Comparison of ENCODE assay signal across 1 cellular context in genomic region chr1:18902523-18903312, GRCh38.
A peak's percentile ranks its signal among the peaks of the same experiment; 100 is the strongest.
TF ChIP-seq lines count a peak whose summit lies in the region.

A gene with protein sequence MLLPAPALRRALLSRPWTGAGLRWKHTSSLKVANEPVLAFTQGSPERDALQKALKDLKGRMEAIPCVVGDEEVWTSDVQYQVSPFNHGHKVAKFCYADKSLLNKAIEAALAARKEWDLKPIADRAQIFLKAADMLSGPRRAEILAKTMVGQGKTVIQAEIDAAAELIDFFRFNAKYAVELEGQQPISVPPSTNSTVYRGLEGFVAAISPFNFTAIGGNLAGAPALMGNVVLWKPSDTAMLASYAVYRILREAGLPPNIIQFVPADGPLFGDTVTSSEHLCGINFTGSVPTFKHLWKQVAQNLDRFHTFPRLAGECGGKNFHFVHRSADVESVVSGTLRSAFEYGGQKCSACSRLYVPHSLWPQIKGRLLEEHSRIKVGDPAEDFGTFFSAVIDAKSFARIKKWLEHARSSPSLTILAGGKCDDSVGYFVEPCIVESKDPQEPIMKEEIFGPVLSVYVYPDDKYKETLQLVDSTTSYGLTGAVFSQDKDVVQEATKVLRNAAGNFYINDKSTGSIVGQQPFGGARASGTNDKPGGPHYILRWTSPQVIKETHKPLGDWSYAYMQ (minus strand): TSS chr1:18902555. CDS start chr1:18902523, 32 bp downstream.

TF ChIP-seq in HepG2, 621 proteins besides CTCF, POLR2A, EP300 and RAD21 (continued from another document and continues in another):
- no peak for TF ChIP-seq GPN1 (CRISPR knock-in tag; IDR thresholded peaks at IDR 0.05; ENCODE audit: borderline replicate concordance)
- TF ChIP-seq, protein P1, sequence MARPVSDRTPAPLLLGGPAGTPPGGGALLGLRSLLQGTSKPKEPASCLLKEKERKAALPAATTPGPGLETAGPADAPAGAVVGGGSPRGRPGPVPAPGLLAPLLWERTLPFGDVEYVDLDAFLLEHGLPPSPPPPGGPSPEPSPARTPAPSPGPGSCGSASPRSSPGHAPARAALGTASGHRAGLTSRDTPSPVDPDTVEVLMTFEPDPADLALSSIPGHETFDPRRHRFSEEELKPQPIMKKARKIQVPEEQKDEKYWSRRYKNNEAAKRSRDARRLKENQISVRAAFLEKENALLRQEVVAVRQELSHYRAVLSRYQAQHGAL (CRISPR knock-in tag; IDR thresholded peaks at IDR 0.05; ENCODE audit: not compliant biosample characterization): no peak
- 0 out of 2 replicates have a peak, but pooled peaks have one; percentile 48 for TF ChIP-seq NFIC (IDR thresholded peaks at IDR 0.05; ENCODE audit: low read length)
- TF ChIP-seq RELA (CRISPR knock-in tag; IDR thresholded peaks at IDR 0.05): no peak
- 0 out of 2 replicates have a peak, but pooled peaks have one; percentile 26 for TF ChIP-seq ZNF576 (CRISPR knock-in tag; IDR thresholded peaks at IDR 0.05)
- TF ChIP-seq, protein P2, sequence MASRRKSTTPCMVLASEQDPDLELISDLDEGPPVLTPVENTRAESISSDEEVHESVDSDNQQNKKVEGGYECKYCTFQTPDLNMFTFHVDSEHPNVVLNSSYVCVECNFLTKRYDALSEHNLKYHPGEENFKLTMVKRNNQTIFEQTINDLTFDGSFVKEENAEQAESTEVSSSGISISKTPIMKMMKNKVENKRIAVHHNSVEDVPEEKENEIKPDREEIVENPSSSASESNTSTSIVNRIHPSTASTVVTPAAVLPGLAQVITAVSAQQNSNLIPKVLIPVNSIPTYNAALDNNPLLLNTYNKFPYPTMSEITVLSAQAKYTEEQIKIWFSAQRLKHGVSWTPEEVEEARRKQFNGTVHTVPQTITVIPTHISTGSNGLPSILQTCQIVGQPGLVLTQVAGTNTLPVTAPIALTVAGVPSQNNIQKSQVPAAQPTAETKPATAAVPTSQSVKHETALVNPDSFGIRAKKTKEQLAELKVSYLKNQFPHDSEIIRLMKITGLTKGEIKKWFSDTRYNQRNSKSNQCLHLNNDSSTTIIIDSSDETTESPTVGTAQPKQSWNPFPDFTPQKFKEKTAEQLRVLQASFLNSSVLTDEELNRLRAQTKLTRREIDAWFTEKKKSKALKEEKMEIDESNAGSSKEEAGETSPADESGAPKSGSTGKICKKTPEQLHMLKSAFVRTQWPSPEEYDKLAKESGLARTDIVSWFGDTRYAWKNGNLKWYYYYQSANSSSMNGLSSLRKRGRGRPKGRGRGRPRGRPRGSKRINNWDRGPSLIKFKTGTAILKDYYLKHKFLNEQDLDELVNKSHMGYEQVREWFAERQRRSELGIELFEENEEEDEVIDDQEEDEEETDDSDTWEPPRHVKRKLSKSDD (CRISPR knock-in tag; IDR thresholded peaks at IDR 0.05; ENCODE audit: low read depth): no peak
- TF ChIP-seq TBX2 (CRISPR knock-in tag; IDR thresholded peaks at IDR 0.05; ENCODE audit: borderline replicate concordance): peak; percentile 65
- no peak for TF ChIP-seq ZNF570 (CRISPR knock-in tag; IDR thresholded peaks at IDR 0.05; ENCODE audit: borderline replicate concordance)
- no peak for TF ChIP-seq MZF1 (CRISPR knock-in tag; IDR thresholded peaks at IDR 0.05; ENCODE audit: borderline replicate concordance)
- peak; percentile 42; the same call in 1 of the 2 replicates for TF ChIP-seq GABPB1 (CRISPR knock-in tag; IDR thresholded peaks at IDR 0.05)
- no peak for TF ChIP-seq DDIT3 (CRISPR knock-in tag; IDR thresholded peaks at IDR 0.05)
- TF ChIP-seq ETV6 (CRISPR knock-in tag; conservative IDR thresholded peaks at IDR 0.05): no peak
- TF ChIP-seq ZMYM3 (CRISPR knock-in tag; IDR thresholded peaks at IDR 0.05): no peak
- no peak; the same call in 1 of the 2 replicates for TF ChIP-seq CCDC6 (CRISPR knock-in tag; IDR thresholded peaks at IDR 0.05)
- TF ChIP-seq ADNP (CRISPR knock-in tag; IDR thresholded peaks at IDR 0.05): no peak
- no peak for TF ChIP-seq FOXA1 (IDR thresholded peaks at IDR 0.05)
- TF ChIP-seq FOXA1 (CRISPR knock-in tag; IDR thresholded peaks at IDR 0.05): no peak
- TF ChIP-seq ZNF343 (CRISPR knock-in tag; IDR thresholded peaks at IDR 0.05): peak; percentile 86; the same call in 1 of the 2 replicates
- TF ChIP-seq MBNL3 (CRISPR knock-in tag; conservative IDR thresholded peaks at IDR 0.05): no peak
- TF ChIP-seq, protein P3, sequence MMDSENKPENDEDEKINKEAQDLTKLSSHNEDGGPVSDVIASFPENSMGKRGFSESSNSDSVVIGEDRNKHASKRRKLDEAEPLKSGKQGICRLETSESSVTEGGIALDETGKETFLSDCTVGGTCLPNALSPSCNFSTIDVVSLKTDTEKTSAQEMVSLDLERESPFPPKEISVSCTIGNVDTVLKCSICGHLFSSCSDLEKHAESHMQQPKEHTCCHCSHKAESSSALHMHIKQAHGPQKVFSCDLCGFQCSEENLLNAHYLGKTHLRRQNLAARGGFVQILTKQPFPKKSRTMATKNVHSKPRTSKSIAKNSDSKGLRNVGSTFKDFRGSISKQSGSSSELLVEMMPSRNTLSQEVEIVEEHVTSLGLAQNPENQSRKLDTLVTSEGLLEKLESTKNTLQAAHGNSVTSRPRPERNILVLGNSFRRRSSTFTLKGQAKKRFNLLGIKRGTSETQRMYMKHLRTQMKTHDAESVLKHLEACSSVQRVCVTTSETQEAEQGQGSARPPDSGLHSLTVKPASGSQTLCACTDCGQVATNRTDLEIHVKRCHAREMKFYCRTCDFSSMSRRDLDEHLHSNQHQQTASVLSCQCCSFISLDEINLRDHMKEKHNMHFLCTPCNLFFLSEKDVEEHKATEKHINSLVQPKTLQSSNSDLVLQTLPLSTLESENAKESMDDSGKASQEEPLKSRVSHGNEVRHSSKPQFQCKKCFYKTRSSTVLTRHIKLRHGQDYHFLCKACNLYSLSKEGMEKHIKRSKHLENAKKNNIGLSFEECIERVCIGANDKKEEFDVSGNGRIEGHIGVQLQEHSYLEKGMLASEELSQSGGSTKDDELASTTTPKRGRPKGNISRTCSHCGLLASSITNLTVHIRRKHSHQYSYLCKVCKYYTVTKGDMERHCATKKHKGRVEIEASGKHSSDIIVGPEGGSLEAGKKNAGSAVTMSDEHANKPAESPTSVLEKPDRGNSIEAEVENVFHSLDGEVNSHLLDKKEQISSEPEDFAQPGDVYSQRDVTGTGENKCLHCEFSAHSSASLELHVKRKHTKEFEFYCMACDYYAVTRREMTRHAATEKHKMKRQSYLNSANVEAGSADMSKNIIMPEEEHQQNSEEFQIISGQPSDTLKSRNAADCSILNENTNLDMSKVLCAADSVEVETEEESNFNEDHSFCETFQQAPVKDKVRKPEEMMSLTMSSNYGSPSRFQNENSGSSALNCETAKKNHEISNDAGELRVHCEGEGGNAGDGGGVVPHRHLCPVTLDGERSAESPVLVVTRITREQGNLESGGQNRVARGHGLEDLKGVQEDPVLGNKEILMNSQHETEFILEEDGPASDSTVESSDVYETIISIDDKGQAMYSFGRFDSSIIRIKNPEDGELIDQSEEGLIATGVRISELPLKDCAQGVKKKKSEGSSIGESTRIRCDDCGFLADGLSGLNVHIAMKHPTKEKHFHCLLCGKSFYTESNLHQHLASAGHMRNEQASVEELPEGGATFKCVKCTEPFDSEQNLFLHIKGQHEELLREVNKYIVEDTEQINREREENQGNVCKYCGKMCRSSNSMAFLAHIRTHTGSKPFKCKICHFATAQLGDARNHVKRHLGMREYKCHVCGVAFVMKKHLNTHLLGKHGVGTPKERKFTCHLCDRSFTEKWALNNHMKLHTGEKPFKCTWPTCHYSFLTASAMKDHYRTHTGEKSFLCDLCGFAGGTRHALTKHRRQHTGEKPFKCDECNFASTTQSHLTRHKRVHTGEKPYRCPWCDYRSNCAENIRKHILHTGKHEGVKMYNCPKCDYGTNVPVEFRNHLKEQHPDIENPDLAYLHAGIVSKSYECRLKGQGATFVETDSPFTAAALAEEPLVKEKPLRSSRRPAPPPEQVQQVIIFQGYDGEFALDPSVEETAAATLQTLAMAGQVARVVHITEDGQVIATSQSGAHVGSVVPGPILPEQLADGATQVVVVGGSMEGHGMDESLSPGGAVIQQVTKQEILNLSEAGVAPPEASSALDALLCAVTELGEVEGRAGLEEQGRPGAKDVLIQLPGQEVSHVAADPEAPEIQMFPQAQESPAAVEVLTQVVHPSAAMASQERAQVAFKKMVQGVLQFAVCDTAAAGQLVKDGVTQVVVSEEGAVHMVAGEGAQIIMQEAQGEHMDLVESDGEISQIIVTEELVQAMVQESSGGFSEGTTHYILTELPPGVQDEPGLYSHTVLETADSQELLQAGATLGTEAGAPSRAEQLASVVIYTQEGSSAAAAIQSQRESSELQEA (CRISPR knock-in tag; IDR thresholded peaks at IDR 0.05; ENCODE audit: not compliant biosample characterization): peak; percentile 53
- 0 out of 2 replicates have a peak, but pooled peaks have one; percentile 15 for TF ChIP-seq ZNF558 (CRISPR knock-in tag; IDR thresholded peaks at IDR 0.05; ENCODE audit: borderline replicate concordance)
- TF ChIP-seq ZNF816 (CRISPR knock-in tag; IDR thresholded peaks at IDR 0.05; ENCODE audit: borderline replicate concordance): no peak
- no peak for TF ChIP-seq ZNF232 (CRISPR knock-in tag; IDR thresholded peaks at IDR 0.05; ENCODE audit: borderline replicate concordance)
- no peak for TF ChIP-seq CBX2 (IDR thresholded peaks at IDR 0.05; ENCODE audit: low read depth, low read length)
- TF ChIP-seq CBX2 (CRISPR knock-in tag; IDR thresholded peaks at IDR 0.05; ENCODE audit: low read depth): no peak
- no peak for TF ChIP-seq SNAPC2 (CRISPR knock-in tag; IDR thresholded peaks at IDR 0.05)
- no peak for TF ChIP-seq PATZ1 (CRISPR knock-in tag; IDR thresholded peaks at IDR 0.05)
- 0 out of 2 replicates have a peak, but pooled peaks have one; percentile 49 for TF ChIP-seq RFXANK (CRISPR knock-in tag; IDR thresholded peaks at IDR 0.05)
- TF ChIP-seq ZFP36L1 (CRISPR knock-in tag; IDR thresholded peaks at IDR 0.05): no peak
- TF ChIP-seq WIZ (CRISPR knock-in tag; IDR thresholded peaks at IDR 0.05): no peak
- TF ChIP-seq RBM39 (IDR thresholded peaks at IDR 0.05; ENCODE audit: low read depth, low read length, poor library complexity, severe bottlenecking): peak; percentile 75
- peak; percentile 92 for TF ChIP-seq ZNF687 (CRISPR knock-in tag; IDR thresholded peaks at IDR 0.05)
- no peak for TF ChIP-seq HMG20A (CRISPR knock-in tag; IDR thresholded peaks at IDR 0.05; ENCODE audit: borderline replicate concordance)
- TF ChIP-seq, protein P4, sequence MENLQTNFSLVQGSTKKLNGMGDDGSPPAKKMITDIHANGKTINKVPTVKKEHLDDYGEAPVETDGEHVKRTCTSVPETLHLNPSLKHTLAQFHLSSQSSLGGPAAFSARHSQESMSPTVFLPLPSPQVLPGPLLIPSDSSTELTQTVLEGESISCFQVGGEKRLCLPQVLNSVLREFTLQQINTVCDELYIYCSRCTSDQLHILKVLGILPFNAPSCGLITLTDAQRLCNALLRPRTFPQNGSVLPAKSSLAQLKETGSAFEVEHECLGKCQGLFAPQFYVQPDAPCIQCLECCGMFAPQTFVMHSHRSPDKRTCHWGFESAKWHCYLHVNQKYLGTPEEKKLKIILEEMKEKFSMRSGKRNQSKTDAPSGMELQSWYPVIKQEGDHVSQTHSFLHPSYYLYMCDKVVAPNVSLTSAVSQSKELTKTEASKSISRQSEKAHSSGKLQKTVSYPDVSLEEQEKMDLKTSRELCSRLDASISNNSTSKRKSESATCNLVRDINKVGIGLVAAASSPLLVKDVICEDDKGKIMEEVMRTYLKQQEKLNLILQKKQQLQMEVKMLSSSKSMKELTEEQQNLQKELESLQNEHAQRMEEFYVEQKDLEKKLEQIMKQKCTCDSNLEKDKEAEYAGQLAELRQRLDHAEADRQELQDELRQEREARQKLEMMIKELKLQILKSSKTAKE (CRISPR knock-in tag; IDR thresholded peaks at IDR 0.05; ENCODE audit: borderline replicate concordance): no peak
